ENCODE assay signal across 8 cellular contexts in genomic region chr20:2093200-2093781, GRCh38. TPM values are rescaled to one million over a fixed set of nuclear protein-coding genes. Genes with fewer than 3 reads are reported as not detected.
DNase-seq lines count a peak whose midpoint lies in the region; ATAC-seq, FAIRE-seq and TF ChIP-seq lines count a peak whose summit lies in the region.

No MANE protein-coding gene starts in this region.

- FAIRE-seq in A549 (lab: Jason Lieb, UNC) = no peak

- TF ChIP-seq CTCF in A549 (IDR thresholded peaks at IDR 0.05) = peak; percentile 68
- peak; percentile 72 for TF ChIP-seq CTCF in GM12873 (IDR thresholded peaks at IDR 0.05; ENCODE audit: insufficient read depth, low read depth, low read length, missing control alignments)
- TF ChIP-seq CTCF in RWPE2 (IDR thresholded peaks at IDR 0.05; ENCODE audit: poor library complexity, severe bottlenecking) = peak; percentile 65
- peak; percentile 78 for TF ChIP-seq CTCF in foreskin keratinocyte (conservative IDR thresholded peaks at IDR 0.05)

- H3K4me2 ChIP-seq in A549 = no peak overlapping the region; the same call in 2 of the 3 replicates

- no peak for TF ChIP-seq POLR2A in A549 (IDR thresholded peaks at IDR 0.05; ENCODE audit: low read length)

- no peak overlapping the region for H3K4me3 ChIP-seq in A549
- H3K4me3 ChIP-seq in RWPE2 (ENCODE audit: severe bottlenecking) = no peak overlapping the region

- intact Hi-C loops in posterior vena cava (cut with DNase I) = no loop called here

- peak; percentile 66 to 80 for TF ChIP-seq RAD21 in A549 (conservative IDR thresholded peaks at IDR 0.05 in 1 of 2, IDR thresholded peaks at IDR 0.05 in 1 of 2)

- CTCF ChIA-PET in A549 (lab: Yijun Ruan, JAX) = interaction anchor here (0.6 to 3.5 kb wide), 33 partner anchors 10 to 329 kb away, joined by 3 to 18 read pairs (median 4); partner anchors contain the start of genes PDYN and STK35

- 23% methylated on average over 4 of the region's 4 CpGs for WGBS in A549 (ENCODE audit: missing lambda C conversion rate)

- no peak for TF ChIP-seq EP300 in A549 (IDR thresholded peaks at IDR 0.05)

- DNase-seq in A549 (ENCODE audit: low read depth in 1 of 2, low spot score in 1 of 2) = peak; percentile 59 to 60
- no peak for DNase-seq in RWPE2 (ENCODE audit: low spot score)
- DNase-seq in foreskin keratinocyte = peak in 1 of 2 donors; percentile 20
- no peak for DNase-seq in ecto neural progenitor cell (ENCODE audit: low spot score)
- DNase-seq in DMS153 treated with DMSO at 0.1 percent for 48 hours (lab: John Stamatoyannopoulos, UW; ENCODE audit: unreplicated experiment) = no peak
- no peak for DNase-seq in posterior vena cava (ENCODE audit: low spot score)

- H3K9me3 ChIP-seq in A549 (no peaks in the 10 kb centered on the region), RWPE2 (ENCODE audit: severe bottlenecking) (no peaks in the 10 kb centered on the region)

- peak; percentile 66 to 85; a peak in 4 of 6 replicates for ATAC-seq in A549
- ATAC-seq in RWPE2 (ENCODE audit: low read depth) = 0 out of 3 replicates have a peak, but pooled peaks have one; percentile 48
- peak; percentile 49 for ATAC-seq in foreskin keratinocyte
- ATAC-seq in GM19023 (IDR thresholded peaks at IDR 0.05; ENCODE audit: unreplicated experiment) = no peak

- POLR2A ChIA-PET in A549 (lab: Yijun Ruan, JAX) = interaction anchor here (2.7 kb wide), 1 partner anchor 9 kb away, joined by 19 read pairs; no protein-coding TSS in a partner anchor

- H3K4me1 ChIP-seq in A549 (no peaks in the 10 kb centered on the region), RWPE2 (ENCODE audit: insufficient read depth, poor library complexity, severe bottlenecking) (no peaks in the 10 kb centered on the region), foreskin keratinocyte (no peaks in the 10 kb centered on the region)

- no peaks in the 10 kb centered on the region for H3K36me3 ChIP-seq in RWPE2 (ENCODE audit: low read depth)

- H3K27ac ChIP-seq in A549 (no peak overlapping the region), RWPE2 (ENCODE audit: poor library complexity, severe bottlenecking) (no peak overlapping the region), foreskin keratinocyte (no peak overlapping the region)

- H3K27me3 ChIP-seq in RWPE2 (ENCODE audit: insufficient read depth, poor library complexity, severe bottlenecking) = peaks cover 45% of the 10 kb centered on the region
- H3K27me3 ChIP-seq in foreskin keratinocyte = peaks cover 37% of the 10 kb centered on the region

TF ChIP-seq in A549, 52 proteins besides CTCF, POLR2A, EP300 and RAD21:
- TF ChIP-seq SMC3 (IDR thresholded peaks at IDR 0.05) = peak; percentile 56; the same call in 2 of the 3 replicates
- no peak for TF ChIP-seq EHMT2 (IDR thresholded peaks at IDR 0.05; ENCODE audit: low read depth)
- no peak for TF ChIP-seq JUN (IDR thresholded peaks at IDR 0.05)
- TF ChIP-seq, protein P1, sequence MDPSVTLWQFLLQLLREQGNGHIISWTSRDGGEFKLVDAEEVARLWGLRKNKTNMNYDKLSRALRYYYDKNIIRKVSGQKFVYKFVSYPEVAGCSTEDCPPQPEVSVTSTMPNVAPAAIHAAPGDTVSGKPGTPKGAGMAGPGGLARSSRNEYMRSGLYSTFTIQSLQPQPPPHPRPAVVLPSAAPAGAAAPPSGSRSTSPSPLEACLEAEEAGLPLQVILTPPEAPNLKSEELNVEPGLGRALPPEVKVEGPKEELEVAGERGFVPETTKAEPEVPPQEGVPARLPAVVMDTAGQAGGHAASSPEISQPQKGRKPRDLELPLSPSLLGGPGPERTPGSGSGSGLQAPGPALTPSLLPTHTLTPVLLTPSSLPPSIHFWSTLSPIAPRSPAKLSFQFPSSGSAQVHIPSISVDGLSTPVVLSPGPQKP (IDR thresholded peaks at IDR 0.05; ENCODE audit: low read depth, low read length) = no peak
- no peak for TF ChIP-seq HDAC2 (IDR thresholded peaks at IDR 0.05)
- no peak for TF ChIP-seq NFE2L2 (conservative IDR thresholded peaks at IDR 0.05; ENCODE audit: low read length)
TF ChIP-seq in A549: peak in this region for 1.

RNA-seq across cellular contexts. Expression of gene STK35, which starts 8.3 kb away (rescaled TPM):
- polyA plus RNA-seq in A549 (2011; rRNA removed) (9.0 and 11.5 TPM in 2 replicates), A549 (2017; fragmentation: RNase III; extraction: RNeasy Plus Mini Kit Qiagen cat#74134 plus additional on column Dnase treatment) (9.5 to 10.1 TPM (median 10.0 TPM) in 3 replicates), foreskin keratinocyte (6.6 and 7.9 TPM in 2 replicates)
- polyA plus RNA-seq in A549 (2012; cell fraction: cytosol; rRNA removed) = 6.3 and 8.9 TPM in 2 replicates
- polyA plus RNA-seq in A549 (2012; cell fraction: nucleus; rRNA removed) = 16.9 and 20.7 TPM in 2 replicates
- 20.5 and 22.2 TPM in 2 replicates for polyA minus RNA-seq in A549 (2011; rRNA and poly(A)+ RNA removed)
- total RNA-seq in foreskin keratinocyte (18.9 and 19.0 TPM in 2 replicates), posterior vena cava (10 to 100 TPM; 10.6 to 13.2 TPM)

Comparison
In these comparisons a context has a peak if more than half of its experiments do, and no peak if none do; other contexts are left out.
1. DNase-seq: peak in A549 (2 of 2); none in RWPE2 (single experiment), ecto neural progenitor cell (single experiment), DMS153 treated with DMSO at 0.1 percent for 48 hours (single experiment) and posterior vena cava (single experiment).
2. Peak in every context shown above with its lines, with median percentiles within 50 percentile points of each other: CTCF ChIP-seq.